8 cellular contexts compared by ENCODE assay signal in genomic region chr10:97543025-97543546, GRCh38. TPM values are rescaled to one million over a fixed set of nuclear protein-coding genes. Genes with fewer than 3 reads are reported as not detected.
DNase-seq lines count a peak whose midpoint lies in the region; ATAC-seq and TF ChIP-seq lines count a peak whose summit lies in the region.

No MANE protein-coding gene starts in this region.

- peaks cover 74% of the 10 kb centered on the region for H3K4me1 Mint-ChIP-seq in nephron

- H3K27me3 Mint-ChIP-seq in nephron (ENCODE audit: low read depth), result no peaks in the 10 kb centered on the region

- no peaks in the 10 kb centered on the region for H3K9me3 Mint-ChIP-seq in nephron

- H2AFZ ChIP-seq in fibroblast of lung (ENCODE audit: low read length), result no peak overlapping the region

- DNase-seq in C1 segment of cervical spinal cord (lab: John Stamatoyannopoulos, UW), result peak in 11 of 14 donors; percentile 51 to 94 (median 71)
- peak; percentile 97 for DNase-seq in MG63
- DNase-seq in activated CD8-positive, alpha-beta memory T cell treated with anti-CD3 and anti-CD28 coated beads for 48 hours (ENCODE audit: low read depth in 2 of 3, low spot score in 2 of 3), result peak; percentile 23 to 52 (median 32)
- DNase-seq in fibroblast of lung (ENCODE audit: low read depth in 2 of 2), result peak; percentile 91 to 99
- DNase-seq in substantia nigra (lab: John Stamatoyannopoulos, UW), result peak in 48 of 49 donors; percentile 33 to 92 (median 73)
- DNase-seq in NCI-H1694 treated with DMSO at 0.1 percent for 48 hours (lab: John Stamatoyannopoulos, UW), result no peak

- TF ChIP-seq CTCF in fibroblast of lung (conservative IDR thresholded peaks at IDR 0.05 in 1 of 2, IDR thresholded peaks at IDR 0.05 in 1 of 2; ENCODE audit: low read depth in 1 of 2, low read length in 2 of 2), result no peak
- TF ChIP-seq CTCF in nephron (IDR thresholded peaks at IDR 0.05; ENCODE audit: unreplicated experiment in 3 of 3), result no peak

- no peak for ATAC-seq in HG03565 (IDR thresholded peaks at IDR 0.05; ENCODE audit: unreplicated experiment)

- H3K4me3 Mint-ChIP-seq in nephron, result peak overlapping the region in 1 of 3 experiments; percentile 7

- H3K4me1 ChIP-seq in fibroblast of lung (ENCODE audit: control insufficient read depth, extremely low read depth, insufficient read depth, low read length), result peaks cover 47% of the 10 kb centered on the region

- H3K27ac ChIP-seq in fibroblast of lung (ENCODE audit: insufficient read depth, low read length) (peak overlapping the region; percentile 91), substantia nigra (ENCODE audit: low read depth, low read length, poor library complexity, severe bottlenecking) (peak overlapping the region; percentile 97)

- H4K20me1 ChIP-seq in fibroblast of lung (ENCODE audit: control insufficient read depth, extremely low read depth, insufficient read depth, low read length), result no peaks in the 10 kb centered on the region

- H3K36me3 ChIP-seq in MG63 (no peaks in the 10 kb centered on the region), fibroblast of lung (ENCODE audit: control insufficient read depth, insufficient read depth, low read length) (no peaks in the 10 kb centered on the region)

- no peaks in the 10 kb centered on the region for H3K36me3 Mint-ChIP-seq in nephron (ENCODE audit: low read depth)

- H3K27me3 ChIP-seq in MG63 (no peaks in the 10 kb centered on the region), fibroblast of lung (ENCODE audit: control insufficient read depth, insufficient read depth, low read length) (no peaks in the 10 kb centered on the region)

- no peak overlapping the region for H3K4me3 ChIP-seq in MG63
- peak overlapping the region in 1 of 4 experiments; percentile 21 for H3K4me3 ChIP-seq in fibroblast of lung (replicated peaks in 1 of 4; ENCODE audit: control extremely low read depth in 1 of 4, insufficient read depth in 1 of 4, low read depth in 3 of 4, low read length in 4 of 4)

- peaks cover 9% of the 10 kb centered on the region for H3K79me2 ChIP-seq in fibroblast of lung (ENCODE audit: control insufficient read depth, insufficient read depth, low read length)

- H3K9ac ChIP-seq in fibroblast of lung (ENCODE audit: insufficient read depth, low read length), result peak overlapping the region; percentile 36

- H3K4me2 ChIP-seq in fibroblast of lung (ENCODE audit: extremely low read depth, insufficient read depth, low read length), result peak overlapping the region; percentile 68

- H3K9me3 ChIP-seq in MG63 (no peaks in the 10 kb centered on the region), fibroblast of lung (ENCODE audit: control insufficient read depth, insufficient read depth, low read depth, low read length) (no peaks in the 10 kb centered on the region)

- H3K27ac Mint-ChIP-seq in nephron, result peak overlapping the region; percentile 86 to 89 (median 88)

RNA-seq across cellular contexts. Expression of gene ANKRD2, which starts 29.5 kb away (rescaled TPM):
- total RNA-seq in MG63 (2014; rRNA removed; shearing (Covaris generic); ENCODE audit: low replicate concordance), result not detected in 2 replicates
- total RNA-seq in fibroblast of lung, result 1.8 TPM in 2 replicates
- 0.26 and 0.47 TPM in 2 replicates for polyA plus RNA-seq in fibroblast of lung
- 0.45 and 0.86 TPM in 2 replicates for polyA plus RNA-seq in fibroblast of lung (2012)
- polyA minus RNA-seq in fibroblast of lung (ENCODE audit: low replicate concordance), result 1.2 TPM in 1 of 2 replicates, not detected in the other

RNA-seq across cellular contexts. Expression of gene HOGA1, which starts 41.1 kb away (rescaled TPM):
- 5.0 and 6.7 TPM in 2 replicates for total RNA-seq in MG63 (2014; rRNA removed; shearing (Covaris generic); ENCODE audit: low replicate concordance)
- 1.0 and 1.5 TPM in 2 replicates for total RNA-seq in fibroblast of lung
- polyA plus RNA-seq in fibroblast of lung, result 0.58 and 0.79 TPM in 2 replicates
- polyA plus RNA-seq in fibroblast of lung (2012), result 0.52 and 0.84 TPM in 2 replicates
- 0.11 and 1.6 TPM in 2 replicates for polyA minus RNA-seq in fibroblast of lung (ENCODE audit: low replicate concordance)

RNA-seq across cellular contexts. Expression of gene UBTD1, which starts 44.4 kb away (rescaled TPM):
- 19.3 and 29.7 TPM in 2 replicates for total RNA-seq in MG63 (2014; rRNA removed; shearing (Covaris generic); ENCODE audit: low replicate concordance)
- 20.3 and 22.0 TPM in 2 replicates for total RNA-seq in fibroblast of lung
- 10.7 and 15.0 TPM in 2 replicates for polyA plus RNA-seq in fibroblast of lung
- polyA plus RNA-seq in fibroblast of lung (2012), result 16.4 and 28.3 TPM in 2 replicates
- polyA minus RNA-seq in fibroblast of lung (ENCODE audit: low replicate concordance), result 7.2 and 12.7 TPM in 2 replicates

RNA-seq across cellular contexts. Expression of gene MMS19, which starts 44.9 kb away (rescaled TPM):
- 44.3 and 57.6 TPM in 2 replicates for total RNA-seq in MG63 (2014; rRNA removed; shearing (Covaris generic); ENCODE audit: low replicate concordance)
- 43.7 and 64.7 TPM in 2 replicates for total RNA-seq in fibroblast of lung
- polyA plus RNA-seq in fibroblast of lung, result 44.7 and 53.9 TPM in 2 replicates
- 49.4 and 55.7 TPM in 2 replicates for polyA plus RNA-seq in fibroblast of lung (2012)
- 171 and 187 TPM in 2 replicates for polyA minus RNA-seq in fibroblast of lung (ENCODE audit: low replicate concordance)

RNA-seq across cellular contexts. Expression of gene C10orf62, which starts 46.4 kb away (rescaled TPM):
- not detected in 2 replicates for total RNA-seq in MG63 (2014; rRNA removed; shearing (Covaris generic); ENCODE audit: low replicate concordance)
- not detected in 2 replicates for total RNA-seq in fibroblast of lung
- not detected in 2 replicates for polyA plus RNA-seq in fibroblast of lung
- polyA plus RNA-seq in fibroblast of lung (2012), result not detected in 2 replicates
- polyA minus RNA-seq in fibroblast of lung (ENCODE audit: low replicate concordance), result not detected in 2 replicates
